ENCODE assay signal across 1 cellular context in genomic region chr16:70523621-70524405, GRCh38.
TF ChIP-seq lines count a peak whose summit lies in the region.

TSS of gene SF3B3 (plus strand) at chr16:70523816. CDS start at chr16:70526657, 2,841 bp downstream.

TF ChIP-seq in HepG2, 621 proteins besides CTCF, POLR2A, EP300 and RAD21 (continued from another document):
- TF ChIP-seq ZHX2 (IDR thresholded peaks at IDR 0.05; ENCODE audit: low read depth) (no peak), ZHX2 (CRISPR knock-in tag; IDR thresholded peaks at IDR 0.05; ENCODE audit: borderline replicate concordance) (peak; percentile 39; the same call in 1 of the 2 replicates), ATF7-NPFF (CRISPR knock-in tag; IDR thresholded peaks at IDR 0.05; ENCODE audit: low read depth) (no peak), GATAD1 (CRISPR knock-in tag; IDR thresholded peaks at IDR 0.05) (peak; percentile 85), HNRNPLL (IDR thresholded peaks at IDR 0.05; ENCODE audit: low read depth, low read length, poor library complexity, severe bottlenecking) (peak; percentile 39), ZUFSP (CRISPR knock-in tag; IDR thresholded peaks at IDR 0.05; ENCODE audit: borderline replicate concordance) (no peak), HOXD1 (CRISPR knock-in tag; IDR thresholded peaks at IDR 0.05) (0 out of 2 replicates have a peak, but pooled peaks have one; percentile 25), ZBTB33 (CRISPR knock-in tag; IDR thresholded peaks at IDR 0.05) (no peak), MED1 (CRISPR knock-in tag; IDR thresholded peaks at IDR 0.05) (no peak; the same call in none of the 2 replicates), WIZ (CRISPR knock-in tag; IDR thresholded peaks at IDR 0.05) (0 out of 2 replicates have a peak, but pooled peaks have one; percentile 8), ZMYM3 (CRISPR knock-in tag; IDR thresholded peaks at IDR 0.05) (no peak), CEBPB (IDR thresholded peaks at IDR 0.05; ENCODE audit: borderline replicate concordance, low read depth, low read length) (no peak), ZNF607 (CRISPR knock-in tag; IDR thresholded peaks at IDR 0.05; ENCODE audit: borderline replicate concordance) (peak; percentile 16; the same call in 1 of the 2 replicates), ZBTB42 (CRISPR knock-in tag; IDR thresholded peaks at IDR 0.05) (0 out of 2 replicates have a peak, but pooled peaks have one; percentile 62), ARID2 (CRISPR knock-in tag; IDR thresholded peaks at IDR 0.05; ENCODE audit: borderline replicate concordance) (no peak), TAF15 (IDR thresholded peaks at IDR 0.05; ENCODE audit: low read depth, low read length, poor library complexity, severe bottlenecking) (no peak), ZNF180 (CRISPR knock-in tag; IDR thresholded peaks at IDR 0.05; ENCODE audit: borderline replicate concordance, low read depth) (peak; percentile 69; the same call in 1 of the 2 replicates), ZNF841 (CRISPR knock-in tag; IDR thresholded peaks at IDR 0.05; ENCODE audit: borderline replicate concordance) (no peak), SRSF9 (IDR thresholded peaks at IDR 0.05; ENCODE audit: borderline replicate concordance, insufficient read depth, low read depth, low read length, poor library complexity, severe bottlenecking) (no peak), ZNF792 (CRISPR knock-in tag; IDR thresholded peaks at IDR 0.05) (peak; percentile 77), TBX2 (CRISPR knock-in tag; IDR thresholded peaks at IDR 0.05; ENCODE audit: borderline replicate concordance) (0 out of 2 replicates have a peak, but pooled peaks have one; percentile 14), ZNF280D (CRISPR knock-in tag; IDR thresholded peaks at IDR 0.05) (no peak), BRD4 (CRISPR knock-in tag; IDR thresholded peaks at IDR 0.05) (peak; percentile 87; the same call in 1 of the 2 replicates), ZNF737 (CRISPR knock-in tag; IDR thresholded peaks at IDR 0.05; ENCODE audit: borderline replicate concordance) (0 out of 2 replicates have a peak, but pooled peaks have one; percentile 75), SP2 (CRISPR knock-in tag; IDR thresholded peaks at IDR 0.05) (no peak), ZNF766 (CRISPR knock-in tag; IDR thresholded peaks at IDR 0.05; ENCODE audit: borderline replicate concordance) (no peak), ZNF12 (CRISPR knock-in tag; IDR thresholded peaks at IDR 0.05) (no peak; the same call in 1 of the 2 replicates), ZNF121 (CRISPR knock-in tag; IDR thresholded peaks at IDR 0.05) (no peak), ZNF761 (CRISPR knock-in tag; conservative IDR thresholded peaks at IDR 0.05) (no peak)
